ENCODE assay signal across 8 cellular contexts in the genomic region with DNA sequence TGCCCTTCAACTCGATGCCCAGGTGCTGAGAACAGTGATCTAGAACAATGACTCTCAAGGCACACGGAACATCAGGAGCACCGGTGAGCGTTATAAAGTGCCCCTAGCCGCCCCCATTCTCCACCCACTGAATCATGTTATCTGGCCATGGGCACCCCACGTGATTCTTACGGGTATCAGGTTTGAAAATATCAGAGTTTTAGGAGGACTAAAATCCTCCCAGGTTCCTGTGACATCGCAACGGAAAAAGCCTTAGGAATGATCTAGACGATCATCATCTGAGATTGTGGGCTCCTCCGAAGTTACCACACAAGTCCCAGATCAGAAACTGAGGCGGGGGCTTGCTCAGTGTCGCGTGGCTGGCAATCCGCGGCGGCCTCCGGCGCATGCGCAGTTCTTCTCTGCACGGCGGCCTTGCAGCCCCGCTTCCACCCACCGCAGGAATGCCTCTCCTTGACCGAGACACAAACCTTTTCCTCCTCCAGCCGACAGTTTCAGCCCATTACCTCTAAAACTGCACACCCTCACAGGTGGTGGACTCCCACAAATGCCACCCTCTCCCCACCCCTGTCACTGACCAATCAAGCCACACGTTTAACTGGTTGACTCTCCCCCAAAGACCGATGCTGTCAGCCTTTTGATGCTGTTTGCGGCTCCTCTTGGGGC. TPM values are rescaled to one million over a fixed set of nuclear protein-coding genes. Genes with fewer than 3 reads are reported as not detected.
A peak's percentile ranks its signal among the peaks of the same experiment; 100 is the strongest.
DNase-seq lines count a peak whose midpoint lies in the region; ATAC-seq and TF ChIP-seq lines count a peak whose summit lies in the region.

No MANE protein-coding gene starts in this region.

- no peaks in the 10 kb centered on the region for H3K36me3 ChIP-seq in naive thymus-derived CD4-positive, alpha-beta T cell (ENCODE audit: control insufficient read depth in 2 of 3, insufficient read depth in 3 of 3, low read length in 3 of 3)
- no peaks in the 10 kb centered on the region for H3K36me3 ChIP-seq in stomach smooth muscle (ENCODE audit: control insufficient read depth in 2 of 2, insufficient read depth in 2 of 2, low read length in 2 of 2)

- intact Hi-C loops in dorsolateral prefrontal cortex (cut with DNase I): loop anchor here in 1 of 2 donors (5.0 kb wide), 2 partner anchors 127 to 632 kb away; a partner anchor contains a TSS
- intact Hi-C loops in naive thymus-derived CD4-positive, alpha-beta T cell (cut with micrococcal nuclease): no loop called here

- H3K27ac ChIP-seq in dorsolateral prefrontal cortex (peak overlapping the region in 3 of 59 donors; percentile 13 to 43 (median 14)), stomach smooth muscle (ENCODE audit: low read length) (no peak overlapping the region)
- H3K27ac ChIP-seq in naive thymus-derived CD4-positive, alpha-beta T cell (ENCODE audit: low read depth, low read length): no peak overlapping the region

- peak overlapping the region; percentile 36 to 50 for H3K9ac ChIP-seq in stomach smooth muscle (ENCODE audit: low read length in 2 of 2)

- H3K4me1 Mint-ChIP-seq in naive thymus-derived CD4-positive, alpha-beta T cell: peaks cover 0 to 19% (median 14%) of the 10 kb centered on the region in 7 donors

- H3K9me3 ChIP-seq in naive thymus-derived CD4-positive, alpha-beta T cell (ENCODE audit: control insufficient read depth in 2 of 3, low read length in 3 of 3): no peaks in the 10 kb centered on the region
- H3K9me3 ChIP-seq in stomach smooth muscle (ENCODE audit: control insufficient read depth in 2 of 2, low read length in 2 of 2): no peaks in the 10 kb centered on the region

- peak overlapping the region in 52 of 59 donors; percentile 5 to 58 (median 38) for H3K4me3 ChIP-seq in dorsolateral prefrontal cortex
- peak overlapping the region; percentile 38 for H3K4me3 ChIP-seq in naive thymus-derived CD4-positive, alpha-beta T cell (ENCODE audit: low read length)
- peak overlapping the region; percentile 15 to 67 for H3K4me3 ChIP-seq in stomach smooth muscle (ENCODE audit: low read length in 2 of 2)

- peaks cover 0 to under 1% of the 10 kb centered on the region in 2 donors for H3K4me1 ChIP-seq in naive thymus-derived CD4-positive, alpha-beta T cell (ENCODE audit: control insufficient read depth in 2 of 2, insufficient read depth in 2 of 2, low read length in 2 of 2)
- peaks cover 5% of the 10 kb centered on the region for H3K4me1 ChIP-seq in stomach smooth muscle (ENCODE audit: control insufficient read depth, insufficient read depth, low read length)

- no peaks in the 10 kb centered on the region for H3K36me3 Mint-ChIP-seq in naive thymus-derived CD4-positive, alpha-beta T cell

- ATAC-seq in naive thymus-derived CD4-positive, alpha-beta T cell: peak; percentile 60
- ATAC-seq in GM21619 (IDR thresholded peaks at IDR 0.05; ENCODE audit: unreplicated experiment): no peak

- DNase-seq in DMS114 treated with DMSO at 0.1 percent for 48 hours (lab: John Stamatoyannopoulos, UW; ENCODE audit: unreplicated experiment) (peak; percentile 41), dorsolateral prefrontal cortex (peak in 4 of 10 donors; percentile 28 to 48 (median 38)), COR-L47 (lab: John Stamatoyannopoulos, UW) (no peak), occipital lobe (lab: John Stamatoyannopoulos, UW) (no peak)
- DNase-seq in activated CD4-positive, alpha-beta T cell treated with anti-CD3 and anti-CD28 coated beads for 48 hours: peak; percentile 67
- peak; percentile 16 to 68 (median 44) for DNase-seq in naive thymus-derived CD4-positive, alpha-beta T cell

- TF ChIP-seq CTCF in dorsolateral prefrontal cortex (IDR thresholded peaks at IDR 0.05 in 54 of 56, conservative IDR thresholded peaks at IDR 0.05 in 2 of 56; ENCODE audit: low read depth in 1 of 56, partially characterized antibody in 56 of 56): no peak

- CTCF ChIA-PET in naive thymus-derived CD4-positive, alpha-beta T cell (lab: Charles Lee): no interaction called here

- H3K27me3 Mint-ChIP-seq in naive thymus-derived CD4-positive, alpha-beta T cell: peaks cover 0 to 8% (median 4%) of the 10 kb centered on the region in 5 donors

- H3K27ac Mint-ChIP-seq in naive thymus-derived CD4-positive, alpha-beta T cell: peak overlapping the region; percentile 14 to 88 (median 55)

- H3K27me3 ChIP-seq in dorsolateral prefrontal cortex (peaks cover 0 to 19% (median 0%) of the 10 kb centered on the region in 45 donors), stomach smooth muscle (ENCODE audit: control insufficient read depth in 1 of 2, insufficient read depth in 2 of 2, low read length in 2 of 2) (peaks cover 0 to 3% of the 10 kb centered on the region in 2 donors)
- H3K27me3 ChIP-seq in naive thymus-derived CD4-positive, alpha-beta T cell (ENCODE audit: control insufficient read depth in 2 of 2, insufficient read depth in 2 of 2, low read length in 2 of 2): no peaks in the 10 kb centered on the region

- POLR2A ChIA-PET in naive thymus-derived CD4-positive, alpha-beta T cell (lab: Charles Lee): no interaction called here

- no peaks in the 10 kb centered on the region for H3K9me3 Mint-ChIP-seq in naive thymus-derived CD4-positive, alpha-beta T cell

- peak overlapping the region; percentile 49 to 77 (median 70) for H3K4me3 Mint-ChIP-seq in naive thymus-derived CD4-positive, alpha-beta T cell

RNA-seq across cellular contexts. Expression of a gene that starts 5.8 kb away (rescaled TPM):
- total RNA-seq in dorsolateral prefrontal cortex (100 to 1,000 TPM in 5 of 120 experiments, 10 to 100 TPM in 115; 40.3 to 106 (median 70.5) TPM), occipital lobe (39.1 TPM)
- total RNA-seq in naive thymus-derived CD4-positive, alpha-beta T cell: 10 to 100 TPM; 27.3 to 39.4 (median 35.1) TPM
- 100 to 1,000 TPM; 201 to 233 TPM for polyA plus RNA-seq in naive thymus-derived CD4-positive, alpha-beta T cell

Comparison
In these comparisons a context has a peak if more than half of its experiments do, and no peak if none do; other contexts are left out.
1. DNase-seq: peak in DMS114 treated with DMSO at 0.1 percent for 48 hours (single experiment), activated CD4-positive, alpha-beta T cell treated with anti-CD3 and anti-CD28 coated beads for 48 hours (single experiment) and naive thymus-derived CD4-positive, alpha-beta T cell (9 of 9); none in COR-L47 (single experiment) and occipital lobe (single experiment).
2. Peak in every context shown above with its lines, with median percentiles within 50 percentile points of each other: H3K4me3 ChIP-seq.